In the genomic region with DNA sequence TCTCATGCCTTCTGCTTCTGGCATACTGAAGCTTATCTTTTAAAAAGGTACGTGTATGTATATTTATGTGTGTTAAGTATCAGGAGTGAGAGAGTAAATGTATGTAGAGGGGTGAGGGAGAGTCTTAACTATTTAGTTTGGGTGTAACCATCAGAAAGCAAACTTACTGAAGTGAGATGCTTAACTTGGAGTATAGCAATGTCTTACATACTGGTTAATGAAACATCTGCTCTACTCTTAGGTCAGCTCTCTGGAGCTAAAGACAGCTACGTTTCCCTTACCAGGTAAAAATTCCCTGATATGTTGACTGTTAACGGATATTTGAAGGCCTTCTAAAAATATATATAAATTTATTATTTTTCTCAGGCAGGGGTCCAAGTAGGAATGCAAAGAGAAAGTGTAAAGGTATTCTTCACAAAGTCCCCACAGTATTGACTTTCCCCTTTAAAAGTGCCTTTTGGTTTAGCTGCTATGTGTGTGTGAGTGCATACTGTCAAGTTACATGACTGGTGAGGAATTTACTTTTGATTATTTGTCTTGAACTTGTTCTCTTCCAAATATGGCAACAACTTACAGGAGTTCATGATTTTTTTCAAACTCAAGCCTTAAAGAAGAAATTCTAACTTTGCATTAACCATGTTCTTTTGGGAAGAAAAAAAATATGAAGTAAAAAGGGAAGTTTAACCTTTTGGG, we compare ENCODE assay signal across 19 cellular contexts. TPM values are rescaled to one million over a fixed set of nuclear protein-coding genes. Genes with fewer than 3 reads are reported as not detected.
DNase-seq lines count a peak whose midpoint lies in the region; ATAC-seq and TF ChIP-seq lines count a peak whose summit lies in the region.
"Had no signal": no experiment of that assay in that cellular context is flagged by ENCODE, and none has a peak within 500 bp of the region (broad histone marks: within the 10 kb centered on the region; RNA-seq: fewer than 3 reads in every experiment).

No MANE protein-coding gene starts in this region.

- peaks cover 23% of the 10 kb centered on the region for H3K4me1 Mint-ChIP-seq in osteocyte (ENCODE audit: unreplicated experiment)
- H3K4me1 Mint-ChIP-seq in CD14-positive monocyte, result no peaks in the 10 kb centered on the region
- H3K4me1 Mint-ChIP-seq: central memory CD8-positive, alpha-beta T cell; memory B cell; naive B cell had no signal

- H3K9me3 Mint-ChIP-seq in osteocyte (ENCODE audit: unreplicated experiment) (no peaks in the 10 kb centered on the region), CD14-positive monocyte (no peaks in the 10 kb centered on the region)
- H3K9me3 Mint-ChIP-seq: activated T-helper 2 cell treated with anti-CD3 and anti-CD28 coated beads, Interferon-gamma antibody, Interleukin-2, Interleukin-4, amounts not matched to agents 10 μg/mL and 5 μg/mL and 100 μg/mL, durations not matched to agents 14 hours and 24 hours and 36 hours; central memory CD8-positive, alpha-beta T cell; memory B cell; naive B cell had no signal

- H3K36me3 Mint-ChIP-seq in osteocyte (ENCODE audit: unreplicated experiment), result peaks cover 7% of the 10 kb centered on the region
- H3K36me3 Mint-ChIP-seq in CD14-positive monocyte, result peaks cover 37 to 72% of the 10 kb centered on the region in 2 donors

- H3K9ac ChIP-seq in fibroblast of lung (ENCODE audit: insufficient read depth, low read length), result no peak overlapping the region

- no peak for ATAC-seq in GM19035 (IDR thresholded peaks at IDR 0.05; ENCODE audit: unreplicated experiment)

- H3K4me3 Mint-ChIP-seq in osteocyte (ENCODE audit: unreplicated experiment) (peak overlapping the region; percentile 11), CD14-positive monocyte (no peak overlapping the region)
- H3K4me3 Mint-ChIP-seq: central memory CD8-positive, alpha-beta T cell; memory B cell; naive B cell had no signal

- H3K36me3 ChIP-seq in fibroblast of lung (ENCODE audit: control insufficient read depth, insufficient read depth, low read length), result peaks cover 2% of the 10 kb centered on the region
- H3K36me3 ChIP-seq: ovary had no signal

- H3K4me3 ChIP-seq in AG04450 (ENCODE audit: low read depth, low read length) (no peak overlapping the region), fibroblast of lung (replicated peaks in 1 of 4; ENCODE audit: control extremely low read depth in 1 of 4, insufficient read depth in 1 of 4, low read depth in 3 of 4, low read length in 4 of 4) (no peak overlapping the region)
- H3K4me3 ChIP-seq: ovary, right atrium auricular region had no signal

- H3K27me3 ChIP-seq in AG04450 (ENCODE audit: control insufficient read depth, insufficient read depth, low read length) (no peaks in the 10 kb centered on the region), fibroblast of lung (ENCODE audit: control insufficient read depth, insufficient read depth, low read length) (no peaks in the 10 kb centered on the region)
- H3K27me3 ChIP-seq: ovary, right atrium auricular region had no signal

- H3K4me2 ChIP-seq in fibroblast of lung (ENCODE audit: extremely low read depth, insufficient read depth, low read length), result no peak overlapping the region

- H3K79me2 ChIP-seq in fibroblast of lung (ENCODE audit: control insufficient read depth, insufficient read depth, low read length), result no peaks in the 10 kb centered on the region

- H3K27ac ChIP-seq in AG04450 (ENCODE audit: low read depth, low read length), result peak overlapping the region; percentile 75
- H3K27ac ChIP-seq in fibroblast of lung (ENCODE audit: insufficient read depth, low read length), result no peak overlapping the region
- H3K27ac ChIP-seq: C4-2B, right atrium auricular region had no signal

- H2AFZ ChIP-seq in fibroblast of lung (ENCODE audit: low read length), result no peak overlapping the region

- TF ChIP-seq CTCF in AG04450 (IDR thresholded peaks at IDR 0.05; ENCODE audit: low read depth, low read length), result no peak
- TF ChIP-seq CTCF in fibroblast of lung (conservative IDR thresholded peaks at IDR 0.05 in 1 of 2, IDR thresholded peaks at IDR 0.05 in 1 of 2; ENCODE audit: low read depth in 1 of 2, low read length in 2 of 2), result no peak
- TF ChIP-seq CTCF in osteocyte (IDR thresholded peaks at IDR 0.05), result no peak
- no peak for TF ChIP-seq CTCF in CD14-positive monocyte (IDR thresholded peaks at IDR 0.05)

- H3K27me3 Mint-ChIP-seq in osteocyte (ENCODE audit: unreplicated experiment) (no peaks in the 10 kb centered on the region), CD14-positive monocyte (ENCODE audit: low read depth in 3 of 3) (peaks cover 0 to 2% (median 0%) of the 10 kb centered on the region in 3 donors)
- H3K27me3 Mint-ChIP-seq: central memory CD8-positive, alpha-beta T cell; memory B cell; naive B cell had no signal

- H4K20me1 ChIP-seq in fibroblast of lung (ENCODE audit: control insufficient read depth, extremely low read depth, insufficient read depth, low read length), result no peaks in the 10 kb centered on the region

- H3K9me3 ChIP-seq in AG04450 (ENCODE audit: control insufficient read depth, insufficient read depth, low read length) (no peaks in the 10 kb centered on the region), fibroblast of lung (ENCODE audit: control insufficient read depth, insufficient read depth, low read depth, low read length) (no peaks in the 10 kb centered on the region)
- H3K9me3 ChIP-seq: ovary, right atrium auricular region had no signal

- H3K4me1 ChIP-seq in fibroblast of lung (ENCODE audit: control insufficient read depth, extremely low read depth, insufficient read depth, low read length), result no peaks in the 10 kb centered on the region

- CTCF ChIA-PET in AG04450 (lab: Charles Lee), result interaction anchor here (0.5 to 1.1 kb wide), 3 partner anchors 9 to 75 kb away, joined by 3 read pairs; no protein-coding TSS in a partner anchor

- peak overlapping the region; percentile 79 for H3K27ac Mint-ChIP-seq in osteocyte (ENCODE audit: unreplicated experiment)
- H3K27ac Mint-ChIP-seq in CD14-positive monocyte, result no peak overlapping the region
- H3K27ac Mint-ChIP-seq: activated T-helper 2 cell treated with anti-CD3 and anti-CD28 coated beads, Interferon-gamma antibody, Interleukin-2, Interleukin-4, amounts not matched to agents 10 μg/mL and 5 μg/mL and 100 μg/mL, durations not matched to agents 14 hours and 24 hours and 36 hours; memory B cell had no signal

- DNase-seq in AG04450 (ENCODE audit: low read depth, low spot score) (peak; percentile 63), amniotic epithelial cell (ENCODE audit: low read depth) (peak; percentile 33), fibroblast of lung (ENCODE audit: low read depth in 2 of 2) (peak; percentile 73 to 79), osteocyte (ENCODE audit: extremely low spot score, unreplicated experiment) (no peak), NCI-H1436 treated with DMSO at 0.1 percent for 48 hours (lab: John Stamatoyannopoulos, UW) (no peak), CD14-positive monocyte (ENCODE audit: low spot score) (no peak)
- DNase-seq in activated effector memory CD4-positive, alpha-beta T cell treated with Interleukin-2 at 50 U/mL for 16 hours, result no peak
- DNase-seq: activated CD4-positive, alpha-beta T cell treated with anti-CD3 and anti-CD28 coated beads for 48 hours; naive B cell; NCI-H1694 treated with DMSO at 0.1 percent for 48 hours; NCI-H69; ovary; T-helper 2 cell had no signal

- POLR2A ChIA-PET in AG04450 (lab: Yijun Ruan, JAX), result interaction anchor here (0.5 to 4.2 kb wide), 5 partner anchors 9 to 29 kb away, joined by 3 to 34 read pairs (median 4); partner anchors contain the start of gene C5orf24

- intact Hi-C loops in CD14-positive monocyte (cut with micrococcal nuclease), result no loop called here

RNA-seq across cellular contexts. Expression of gene C5orf24, which starts 12.3 kb away (rescaled TPM):
- 73.0 and 92.3 TPM in 2 replicates for polyA plus RNA-seq in AG04450 (2011; rRNA removed)
- polyA minus RNA-seq in AG04450 (2011; rRNA and poly(A)+ RNA removed), result 70.9 and 73.5 TPM in 2 replicates
- 33.6 and 40.0 TPM in 2 replicates for total RNA-seq in fibroblast of lung
- 45.2 and 71.3 TPM in 2 replicates for polyA plus RNA-seq in fibroblast of lung
- polyA plus RNA-seq in fibroblast of lung (2012), result 25.9 and 40.7 TPM in 2 replicates
- 6.4 and 10.9 TPM in 2 replicates for polyA minus RNA-seq in fibroblast of lung (ENCODE audit: low replicate concordance)
- 81.7 and 81.8 TPM in 2 replicates for total RNA-seq in osteocyte
- 1 to 10 TPM; 5.6 to 6.6 TPM for polyA plus RNA-seq in CD14-positive monocyte

RNA-seq across cellular contexts. Expression of gene TXNDC15, which starts 40.7 kb away (rescaled TPM):
- polyA plus RNA-seq in AG04450 (2011; rRNA removed), result 102 and 109 TPM in 2 replicates
- 74.1 and 79.6 TPM in 2 replicates for polyA minus RNA-seq in AG04450 (2011; rRNA and poly(A)+ RNA removed)
- 65.9 and 71.7 TPM in 2 replicates for total RNA-seq in fibroblast of lung
- 86.0 and 132 TPM in 2 replicates for polyA plus RNA-seq in fibroblast of lung
- 85.1 and 111 TPM in 2 replicates for polyA plus RNA-seq in fibroblast of lung (2012)
- polyA minus RNA-seq in fibroblast of lung (ENCODE audit: low replicate concordance), result 54.6 and 83.2 TPM in 2 replicates
- 68.2 and 75.7 TPM in 2 replicates for total RNA-seq in osteocyte
- 10 to 100 TPM; 24.1 to 28.0 TPM for polyA plus RNA-seq in CD14-positive monocyte

Comparison
In these comparisons a context has a peak if more than half of its experiments do, and no peak if none do; other contexts are left out.
1. DNase-seq: peak in AG04450 (single experiment), amniotic epithelial cell (single experiment) and fibroblast of lung (2 of 2); none in osteocyte (single experiment), NCI-H1436 treated with DMSO at 0.1 percent for 48 hours (single experiment), CD14-positive monocyte (single experiment) and activated effector memory CD4-positive, alpha-beta T cell treated with Interleukin-2 at 50 U/mL for 16 hours (single experiment).